In genomic region chr18:51044928-51045587, GRCh38 we compare ENCODE assay signal across 11 cellular contexts. TPM values are rescaled to one million over a fixed set of nuclear protein-coding genes. Genes with fewer than 3 reads are reported as not detected.
DNase-seq lines count a peak whose midpoint lies in the region; ATAC-seq and TF ChIP-seq lines count a peak whose summit lies in the region.
"Had no signal": no experiment of that assay in that cellular context is flagged by ENCODE, and none has a peak within 500 bp of the region (broad histone marks: within the 10 kb centered on the region; RNA-seq: fewer than 3 reads in every experiment).

No MANE protein-coding gene starts in this region.

- H3K27ac Mint-ChIP-seq in activated naive CD4-positive, alpha-beta T cell treated with anti-CD3 and anti-CD28 coated beads, Interleukin-2, amount 10 ng/mL, durations not matched to agents 7 days and 5 days = peak overlapping the region; percentile 6
- peak overlapping the region; percentile 2 for H3K27ac Mint-ChIP-seq in activated T-helper 1 cell treated with anti-CD3 and anti-CD28 coated beads, Interleukin-12 subunit alpha, Interleukin-12 subunit beta, Interleukin-2, Interleukin-4 antibody, amounts not matched to agents 30 ng/mL and 10 ng/mL and 1 ng/mL, durations not matched to agents 14 hours and 24 hours and 36 hours

- H3K9me3 ChIP-seq in iPS-20b (ENCODE audit: insufficient read depth, low read depth, low read length) = no peaks in the 10 kb centered on the region
- H3K9me3 ChIP-seq in thyroid gland = no peaks in the 10 kb centered on the region
- H3K9me3 ChIP-seq in OCI-LY7 (ENCODE audit: low read length) = no peaks in the 10 kb centered on the region
- H3K9me3 ChIP-seq: BLaER1 treated with 17β-estradiol and CSF1 and Interleukin-3, amounts not matched to agents 10 nM and 100 nM had no signal

- TF ChIP-seq POLR2A in thyroid gland (IDR thresholded peaks at IDR 0.05) = no peak

- no peak overlapping the region for H3K4me3 Mint-ChIP-seq in activated naive CD4-positive, alpha-beta T cell treated with anti-CD3 and anti-CD28 coated beads, Interleukin-2, amount 10 ng/mL, durations not matched to agents 7 days and 5 days
- no peak overlapping the region for H3K4me3 Mint-ChIP-seq in activated T-helper 1 cell treated with anti-CD3 and anti-CD28 coated beads, Interleukin-12 subunit alpha, Interleukin-12 subunit beta, Interleukin-2, Interleukin-4 antibody, amounts not matched to agents 30 ng/mL and 10 ng/mL and 1 ng/mL, durations not matched to agents 14 hours and 24 hours and 36 hours

- DNase-seq in activated naive CD4-positive, alpha-beta T cell treated with anti-CD3 and anti-CD28 coated beads, Interleukin-2, amount 10 ng/mL, durations not matched to agents 7 days and 5 days = no peak
- no peak for DNase-seq in activated naive CD4-positive, alpha-beta T cell treated with Interleukin-2 at 50 U/mL for 16 hours
- no peak for DNase-seq in activated T-helper 1 cell treated with anti-CD3 and anti-CD28 coated beads, Interleukin-12 subunit alpha, Interleukin-12 subunit beta, Interleukin-2, Interleukin-4 antibody, amounts not matched to agents 30 ng/mL and 10 ng/mL and 1 ng/mL, durations not matched to agents 14 hours and 24 hours and 36 hours (ENCODE audit: low spot score)
- DNase-seq in thyroid gland = no peak
- no peak for DNase-seq in OCI-LY7 (ENCODE audit: low spot score)
- DNase-seq: activated gamma-delta T cell treated with Interleukin-2 at 50 U/mL for 16 hours had no signal

- no peak overlapping the region for H3K27ac ChIP-seq in iPS-20b (ENCODE audit: low read length)
- peak overlapping the region; percentile 1 to 35 (median 31) for H3K27ac ChIP-seq in thyroid gland
- H3K27ac ChIP-seq in OCI-LY7 (ENCODE audit: low read depth, low read length, poor library complexity, severe bottlenecking) = no peak overlapping the region
- H3K27ac ChIP-seq: BLaER1 treated with 17β-estradiol and CSF1 and Interleukin-3, amounts not matched to agents 10 nM and 100 nM; SK-N-MC had no signal

- H3K79me2 ChIP-seq in OCI-LY7 (ENCODE audit: insufficient read depth, low read depth, low read length) = peaks cover 60% of the 10 kb centered on the region

- 32 to 51% methylated on average over 2 of the region's 2 CpGs for WGBS in thyroid gland, 2 donors

- H3K4me1 ChIP-seq in iPS-20b (ENCODE audit: insufficient read depth, low read length) (peaks cover 49% of the 10 kb centered on the region), thyroid gland (peaks cover 42 to 43% of the 10 kb centered on the region in 2 donors), OCI-LY7 (ENCODE audit: insufficient read depth, low read length, poor library complexity, severe bottlenecking) (no peaks in the 10 kb centered on the region)

- TF ChIP-seq CTCF in thyroid gland (IDR thresholded peaks at IDR 0.05) (no peak), OCI-LY7 (conservative IDR thresholded peaks at IDR 0.05; ENCODE audit: low read length) (no peak)

- ATAC-seq in HG02642 (IDR thresholded peaks at IDR 0.05; ENCODE audit: poor library complexity, unreplicated experiment) (no peak), HG02852 (IDR thresholded peaks at IDR 0.05; ENCODE audit: unreplicated experiment) (no peak)

- no peaks in the 10 kb centered on the region for H4K20me1 ChIP-seq in OCI-LY7 (ENCODE audit: insufficient read depth, low read length)

- peaks cover 28% of the 10 kb centered on the region; the same call in 1 of the 2 replicates for H3K36me3 ChIP-seq in iPS-20b (ENCODE audit: insufficient read depth, low read depth, low read length)
- H3K36me3 ChIP-seq in thyroid gland = peaks cover 0 to 11% of the 10 kb centered on the region in 2 donors
- H3K36me3 ChIP-seq in OCI-LY7 (ENCODE audit: insufficient read depth, low read length) = peaks cover 30% of the 10 kb centered on the region

- peak overlapping the region; percentile 19; the same call in 1 of the 2 replicates for H3K9ac ChIP-seq in iPS-20b (ENCODE audit: low read depth, low read length)
- H3K9ac ChIP-seq: BLaER1 treated with 17β-estradiol and CSF1 and Interleukin-3, amounts not matched to agents 10 nM and 100 nM had no signal

- CTCF ChIA-PET in activated naive CD4-positive, alpha-beta T cell treated with anti-CD3 and anti-CD28 coated beads, Interleukin-2, amount 10 ng/mL, durations not matched to agents 7 days and 5 days (lab: Charles Lee) = no interaction called here
- CTCF ChIA-PET in OCI-LY7 (lab: Charles Lee; ENCODE audit: unreplicated experiment) = no interaction called here

- peaks cover 18% of the 10 kb centered on the region for H3K4me1 Mint-ChIP-seq in activated naive CD4-positive, alpha-beta T cell treated with anti-CD3 and anti-CD28 coated beads, Interleukin-2, amount 10 ng/mL, durations not matched to agents 7 days and 5 days
- H3K4me1 Mint-ChIP-seq in activated T-helper 1 cell treated with anti-CD3 and anti-CD28 coated beads, Interleukin-12 subunit alpha, Interleukin-12 subunit beta, Interleukin-2, Interleukin-4 antibody, amounts not matched to agents 30 ng/mL and 10 ng/mL and 1 ng/mL, durations not matched to agents 14 hours and 24 hours and 36 hours (ENCODE audit: low read depth) = peaks cover 24% of the 10 kb centered on the region

- H3K4me3 ChIP-seq in iPS-20b (ENCODE audit: low read length) (peak overlapping the region; percentile 11; the same call in 1 of the 2 replicates), thyroid gland (replicated peaks in 1 of 3) (no peak overlapping the region), OCI-LY7 (ENCODE audit: low read depth, low read length, poor library complexity, severe bottlenecking) (no peak overlapping the region)
- H3K4me3 ChIP-seq: BLaER1 treated with 17β-estradiol and CSF1 and Interleukin-3, amounts not matched to agents 10 nM and 100 nM; SK-N-MC had no signal

- intact Hi-C loops in activated T-helper 1 cell treated with anti-CD3 and anti-CD28 coated beads, Interleukin-12 subunit alpha, Interleukin-12 subunit beta, Interleukin-2, Interleukin-4 antibody, amounts not matched to agents 30 ng/mL and 10 ng/mL and 1 ng/mL, durations not matched to agents 14 hours and 24 hours and 36 hours (cut with micrococcal nuclease) = no loop called here
- intact Hi-C loops in thyroid gland (cut with DNase I) = no loop called here
- intact Hi-C loops in OCI-LY7 (cut with micrococcal nuclease; ENCODE audit: unreplicated experiment) = no loop called here

- H2AFZ ChIP-seq in OCI-LY7 (ENCODE audit: low read length) = no peak overlapping the region

- H3K9me2 ChIP-seq in OCI-LY7 (ENCODE audit: insufficient read depth, low read length) = no peaks in the 10 kb centered on the region

- POLR2A ChIA-PET in OCI-LY7 (lab: Charles Lee) = interaction anchor here (0.7 to 0.8 kb wide), 3 partner anchors 8 to 187 kb away, joined by 3 read pairs; no protein-coding TSS in a partner anchor

- H3K27me3 Mint-ChIP-seq in activated naive CD4-positive, alpha-beta T cell treated with anti-CD3 and anti-CD28 coated beads, Interleukin-2, amount 10 ng/mL, durations not matched to agents 7 days and 5 days = no peaks in the 10 kb centered on the region
- no peaks in the 10 kb centered on the region for H3K27me3 Mint-ChIP-seq in activated T-helper 1 cell treated with anti-CD3 and anti-CD28 coated beads, Interleukin-12 subunit alpha, Interleukin-12 subunit beta, Interleukin-2, Interleukin-4 antibody, amounts not matched to agents 30 ng/mL and 10 ng/mL and 1 ng/mL, durations not matched to agents 14 hours and 24 hours and 36 hours (ENCODE audit: insufficient read depth)

- H3K36me3 Mint-ChIP-seq in activated naive CD4-positive, alpha-beta T cell treated with anti-CD3 and anti-CD28 coated beads, Interleukin-2, amount 10 ng/mL, durations not matched to agents 7 days and 5 days = peaks cover 13% of the 10 kb centered on the region
- H3K36me3 Mint-ChIP-seq in activated T-helper 1 cell treated with anti-CD3 and anti-CD28 coated beads, Interleukin-12 subunit alpha, Interleukin-12 subunit beta, Interleukin-2, Interleukin-4 antibody, amounts not matched to agents 30 ng/mL and 10 ng/mL and 1 ng/mL, durations not matched to agents 14 hours and 24 hours and 36 hours (ENCODE audit: low read depth) = peaks cover 15% of the 10 kb centered on the region

- BruUV-seq in OCI-LY7 (replicated peaks; lab: Mats Ljungman, UMichigan) = no TSS peak

- H3K4me2 ChIP-seq in OCI-LY7 (ENCODE audit: low read length) = no peak overlapping the region
- H3K4me2 ChIP-seq: BLaER1 treated with 17β-estradiol and CSF1 and Interleukin-3, amounts not matched to agents 10 nM and 100 nM had no signal

- H3K27me3 ChIP-seq in iPS-20b (ENCODE audit: insufficient read depth, low read length) (no peaks in the 10 kb centered on the region), thyroid gland (no peaks in the 10 kb centered on the region)
- H3K27me3 ChIP-seq: BLaER1 treated with 17β-estradiol and CSF1 and Interleukin-3, amounts not matched to agents 10 nM and 100 nM had no signal

- no peaks in the 10 kb centered on the region for H3K9me3 Mint-ChIP-seq in activated naive CD4-positive, alpha-beta T cell treated with anti-CD3 and anti-CD28 coated beads, Interleukin-2, amount 10 ng/mL, durations not matched to agents 7 days and 5 days
- no peaks in the 10 kb centered on the region for H3K9me3 Mint-ChIP-seq in activated T-helper 1 cell treated with anti-CD3 and anti-CD28 coated beads, Interleukin-12 subunit alpha, Interleukin-12 subunit beta, Interleukin-2, Interleukin-4 antibody, amounts not matched to agents 30 ng/mL and 10 ng/mL and 1 ng/mL, durations not matched to agents 14 hours and 24 hours and 36 hours

RNA-seq across cellular contexts. Expression of gene SMAD4, which starts 15.0 kb away (rescaled TPM):
- total RNA-seq in activated T-helper 1 cell treated with anti-CD3 and anti-CD28 coated beads, Interleukin-12 subunit alpha, Interleukin-12 subunit beta, Interleukin-2, Interleukin-4 antibody, amounts not matched to agents 30 ng/mL and 10 ng/mL and 1 ng/mL, durations not matched to agents 14 hours and 24 hours and 36 hours = 84.4 and 88.7 TPM in 2 replicates
- 100 to 1,000 TPM; 163 to 305 (median 250) TPM for total RNA-seq in thyroid gland
- 28.1 and 44.7 TPM in 2 replicates for total RNA-seq in OCI-LY7 (2014; rRNA removed; shearing (Covaris generic))
- total RNA-seq in OCI-LY7 (2022) = 47.1 and 47.6 TPM in 2 replicates

Comparison
In these comparisons a context has a peak if more than half of its experiments do, and no peak if none do; other contexts are left out.
1. H3K27ac ChIP-seq: peak in thyroid gland (3 of 3); none in iPS-20b (single experiment) and OCI-LY7 (single experiment).